ENCODE assay signal across 17 cellular contexts in genomic region chr7:45617166-45617565, GRCh38. TPM values are rescaled to one million over a fixed set of nuclear protein-coding genes. Genes with fewer than 3 reads are reported as not detected.
"Had no signal": no experiment of that assay in that cellular context is flagged by ENCODE, and none has a peak within 500 bp of the region (broad histone marks: within the 10 kb centered on the region; RNA-seq: fewer than 3 reads in every experiment).

No MANE protein-coding gene starts in this region.

- H3K4me1 ChIP-seq: left lung, suprapubic skin, upper lobe of left lung had no signal

- H3K4me3 Mint-ChIP-seq: activated naive CD8-positive, alpha-beta T cell treated with anti-CD3 and anti-CD28 coated beads, Interleukin-2, amount 10 ng/mL, durations not matched to agents 7 days and 5 days; activated T-helper 1 cell treated with anti-CD3 and anti-CD28 coated beads, Interleukin-12 subunit alpha, Interleukin-12 subunit beta, Interleukin-2, Interleukin-4 antibody, amounts not matched to agents 30 ng/mL and 10 ng/mL and 1 ng/mL, durations not matched to agents 14 hours and 24 hours and 36 hours; naive thymus-derived CD8-positive, alpha-beta T cell had no signal

- H3K36me3 Mint-ChIP-seq: activated naive CD8-positive, alpha-beta T cell treated with anti-CD3 and anti-CD28 coated beads, Interleukin-2, amount 10 ng/mL, durations not matched to agents 7 days and 5 days had no signal

- H3K4me3 ChIP-seq: left lung, suprapubic skin, upper lobe of left lung had no signal

- H3K4me1 Mint-ChIP-seq: activated naive CD8-positive, alpha-beta T cell treated with anti-CD3 and anti-CD28 coated beads, Interleukin-2, amount 10 ng/mL, durations not matched to agents 7 days and 5 days; naive thymus-derived CD8-positive, alpha-beta T cell had no signal

- H3K36me3 ChIP-seq: brain microvascular endothelial cell, left lung, suprapubic skin, upper lobe of left lung had no signal

- H3K27me3 ChIP-seq: brain microvascular endothelial cell, left lung, suprapubic skin, upper lobe of left lung had no signal

- H3K27ac ChIP-seq: brain microvascular endothelial cell, left lung, suprapubic skin, upper lobe of left lung had no signal

- FAIRE-seq: kidney had no signal

- H3K27ac Mint-ChIP-seq: activated naive CD8-positive, alpha-beta T cell treated with anti-CD3 and anti-CD28 coated beads, Interleukin-2, amount 10 ng/mL, durations not matched to agents 7 days and 5 days; activated T-helper 1 cell treated with anti-CD3 and anti-CD28 coated beads, Interleukin-12 subunit alpha, Interleukin-12 subunit beta, Interleukin-2, Interleukin-4 antibody, amounts not matched to agents 30 ng/mL and 10 ng/mL and 1 ng/mL, durations not matched to agents 14 hours and 24 hours and 36 hours; naive thymus-derived CD8-positive, alpha-beta T cell had no signal

- ATAC-seq: activated CD4-positive, CD25-positive, alpha-beta regulatory T cell treated with anti-CD3 and anti-CD28 coated beads, Interleukin-2, amount 50 U/mL, for 24 hours; left lung; naive thymus-derived CD8-positive, alpha-beta T cell had no signal

- DNase-seq: activated CD4-positive, alpha-beta T cell treated with anti-CD3 and anti-CD28 coated beads, Interleukin-2, amount 50 U/mL, for 1 hour; activated naive CD4-positive, alpha-beta T cell; activated naive CD8-positive, alpha-beta T cell treated with anti-CD3 and anti-CD28 coated beads, Interleukin-2, amount 10 ng/mL, durations not matched to agents 7 days and 5 days; brain microvascular endothelial cell; cortex of kidney; effector CD8-positive, alpha-beta T cell; foreskin melanocyte; head of caudate nucleus; kidney; left lung; naive thymus-derived CD8-positive, alpha-beta T cell; stimulated activated CD4-positive, alpha-beta T cell treated with anti-CD3 and anti-CD28 coated beads, Interleukin-4, amount 100 ng/mL, for 24 hours; stimulated activated naive CD4-positive, alpha-beta T cell; upper lobe of left lung had no signal

RNA-seq across cellular contexts. Expression of gene ADCY1, which starts 43.0 kb away (rescaled TPM):
- total RNA-seq: naive thymus-derived CD8-positive, alpha-beta T cell had no signal
